ENCODE assay signal across 8 cellular contexts in genomic region chr4:113759696-113760093, GRCh38. TPM values are rescaled to one million over a fixed set of nuclear protein-coding genes. Genes with fewer than 3 reads are reported as not detected.
DNase-seq lines count a peak whose midpoint lies in the region; ATAC-seq and TF ChIP-seq lines count a peak whose summit lies in the region.

No MANE protein-coding gene starts in this region.

- peak overlapping the region; percentile 99 for H3K27ac ChIP-seq in OCI-LY7 (ENCODE audit: low read depth, low read length, poor library complexity, severe bottlenecking)
- no peak overlapping the region for H3K27ac ChIP-seq in parathyroid adenoma

- H3K4me1 ChIP-seq in OCI-LY7 (ENCODE audit: insufficient read depth, low read length, poor library complexity, severe bottlenecking) (peaks cover 47% of the 10 kb centered on the region), parathyroid adenoma (no peaks in the 10 kb centered on the region)

- H3K9me2 ChIP-seq in OCI-LY7 (ENCODE audit: insufficient read depth, low read length), result no peaks in the 10 kb centered on the region

- H3K9ac ChIP-seq in parathyroid adenoma, result no peak overlapping the region

- H3K4me3 ChIP-seq in OCI-LY7 (ENCODE audit: low read depth, low read length, poor library complexity, severe bottlenecking) (peak overlapping the region; percentile 89), epithelial cell of proximal tubule (ENCODE audit: low read depth, low read length) (peak overlapping the region; percentile 83), parathyroid adenoma (ENCODE audit: low read depth, low read length) (peak overlapping the region; percentile 79)

- H3K4me2 ChIP-seq in OCI-LY7 (ENCODE audit: low read length) (peak overlapping the region; percentile 95), parathyroid adenoma (ENCODE audit: low read length) (peak overlapping the region; percentile 99)

- TF ChIP-seq CTCF in OCI-LY7 (conservative IDR thresholded peaks at IDR 0.05; ENCODE audit: low read length) (no peak), epithelial cell of proximal tubule (conservative IDR thresholded peaks at IDR 0.05; ENCODE audit: low read depth, low read length) (no peak), parathyroid adenoma (IDR thresholded peaks at IDR 0.05) (no peak)

- peaks cover 68% of the 10 kb centered on the region for H3K79me2 ChIP-seq in OCI-LY7 (ENCODE audit: insufficient read depth, low read depth, low read length)
- no peaks in the 10 kb centered on the region for H3K79me2 ChIP-seq in parathyroid adenoma

- H3K27me3 ChIP-seq in parathyroid adenoma (ENCODE audit: control insufficient read depth, insufficient read depth, low read length), result no peaks in the 10 kb centered on the region

- H4K20me1 ChIP-seq in OCI-LY7 (ENCODE audit: insufficient read depth, low read length), result no peaks in the 10 kb centered on the region

- DNase-seq in EH (ENCODE audit: low read depth) (peak; percentile 37), OCI-LY7 (ENCODE audit: low spot score) (peak; percentile 46), epithelial cell of proximal tubule (ENCODE audit: low read depth) (no peak), AG08395 (ENCODE audit: low spot score) (no peak), NCI-H2081 (lab: John Stamatoyannopoulos, UW) (no peak)

- BruUV-seq in OCI-LY7 (replicated peaks; lab: Mats Ljungman, UMichigan), result no TSS peak

- POLR2A ChIA-PET in OCI-LY7 (lab: Charles Lee), result interaction anchor here (1.0 to 3.5 kb wide), 11 partner anchors 11 to 198 kb away, joined by 3 to 34 read pairs (median 5); no protein-coding TSS in a partner anchor

- H3K9me3 ChIP-seq in OCI-LY7 (ENCODE audit: low read length) (no peaks in the 10 kb centered on the region), parathyroid adenoma (ENCODE audit: control insufficient read depth, low read length) (no peaks in the 10 kb centered on the region)

- CTCF ChIA-PET in OCI-LY7 (lab: Charles Lee; ENCODE audit: unreplicated experiment), result no interaction called here

- ATAC-seq in HG02840 (IDR thresholded peaks at IDR 0.05; ENCODE audit: low FRiP score, unreplicated experiment) (no peak), HG03521 (IDR thresholded peaks at IDR 0.05; ENCODE audit: unreplicated experiment) (no peak)

- H2AFZ ChIP-seq in OCI-LY7 (ENCODE audit: low read length) (peak overlapping the region; percentile 22; the same call in 1 of the 2 replicates), parathyroid adenoma (peak overlapping the region; percentile 81)

- H3K36me3 ChIP-seq in OCI-LY7 (ENCODE audit: insufficient read depth, low read length) (peaks cover 45% of the 10 kb centered on the region), parathyroid adenoma (ENCODE audit: control insufficient read depth, insufficient read depth, low read length) (no peaks in the 10 kb centered on the region)

- intact Hi-C loops in OCI-LY7 (cut with micrococcal nuclease; ENCODE audit: unreplicated experiment), result loop anchor here (2.0 to 10.0 kb wide), 4 partner anchors 77 to 1125 kb away; partner anchors contain the start of genes LARP7 and ZGRF1

RNA-seq across cellular contexts. Expression of gene CAMK2D, which starts 1.8 kb away (rescaled TPM):
- total RNA-seq in OCI-LY7 (2014; rRNA removed; shearing (Covaris generic)), result 109 and 120 TPM in 2 replicates
- total RNA-seq in OCI-LY7 (2022) (104 and 119 TPM in 2 replicates), epithelial cell of proximal tubule (20.3 and 42.2 TPM in 2 replicates)

Comparison
In these comparisons a context has a peak if more than half of its experiments do, and no peak if none do; other contexts are left out.
1. DNase-seq: peak in EH (single experiment) and OCI-LY7 (single experiment); none in epithelial cell of proximal tubule (single experiment), AG08395 (single experiment) and NCI-H2081 (0 of 2).
2. Peak in every context shown above with its lines, with median percentiles within 50 percentile points of each other: H3K4me3 ChIP-seq.